Comparison of ENCODE assay signal across 2 cellular contexts in genomic region chr17:29146369-29146972, GRCh38.
TF ChIP-seq lines count a peak whose summit lies in the region.

No MANE protein-coding gene starts in this region.

TF ChIP-seq in SK-N-SH, 30 proteins besides CTCF, POLR2A, EP300 and RAD21 (continued from another document):
- TF ChIP-seq, protein P1, sequence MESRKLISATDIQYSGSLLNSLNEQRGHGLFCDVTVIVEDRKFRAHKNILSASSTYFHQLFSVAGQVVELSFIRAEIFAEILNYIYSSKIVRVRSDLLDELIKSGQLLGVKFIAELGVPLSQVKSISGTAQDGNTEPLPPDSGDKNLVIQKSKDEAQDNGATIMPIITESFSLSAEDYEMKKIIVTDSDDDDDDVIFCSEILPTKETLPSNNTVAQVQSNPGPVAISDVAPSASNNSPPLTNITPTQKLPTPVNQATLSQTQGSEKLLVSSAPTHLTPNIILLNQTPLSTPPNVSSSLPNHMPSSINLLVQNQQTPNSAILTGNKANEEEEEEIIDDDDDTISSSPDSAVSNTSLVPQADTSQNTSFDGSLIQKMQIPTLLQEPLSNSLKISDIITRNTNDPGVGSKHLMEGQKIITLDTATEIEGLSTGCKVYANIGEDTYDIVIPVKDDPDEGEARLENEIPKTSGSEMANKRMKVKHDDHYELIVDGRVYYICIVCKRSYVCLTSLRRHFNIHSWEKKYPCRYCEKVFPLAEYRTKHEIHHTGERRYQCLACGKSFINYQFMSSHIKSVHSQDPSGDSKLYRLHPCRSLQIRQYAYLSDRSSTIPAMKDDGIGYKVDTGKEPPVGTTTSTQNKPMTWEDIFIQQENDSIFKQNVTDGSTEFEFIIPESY (IDR thresholded peaks at IDR 0.05; ENCODE audit: borderline replicate concordance, low read depth): no peak

TF ChIP-seq in GM23338, 12 proteins besides CTCF, POLR2A, EP300 and RAD21 (continued from another document):
- TF ChIP-seq ZNF462 (CRISPR knock-in tag; IDR thresholded peaks at IDR 0.05) (no peak), STAT1 (IDR thresholded peaks at IDR 0.05; ENCODE audit: unreplicated experiment) (no peak), ETS1 (IDR thresholded peaks at IDR 0.05) (no peak), JUNB (IDR thresholded peaks at IDR 0.05; ENCODE audit: unreplicated experiment) (no peak), NANOG (IDR thresholded peaks at IDR 0.05; ENCODE audit: borderline replicate concordance) (no peak), EZH2phosphoT487 (IDR thresholded peaks at IDR 0.05; ENCODE audit: unreplicated experiment) (no peak), ZNF331 (CRISPR knock-in tag; IDR thresholded peaks at IDR 0.05; ENCODE audit: low read depth) (no peak), CREB1 (CRISPR knock-in tag; IDR thresholded peaks at IDR 0.05; ENCODE audit: low read depth) (no peak)
